In genomic region chr7:141654551-141654950, GRCh38 we compare ENCODE assay signal across 9 cellular contexts. TPM values are rescaled to one million over a fixed set of nuclear protein-coding genes. Genes with fewer than 3 reads are reported as not detected.
A peak's percentile ranks its signal among the peaks of the same experiment; 100 is the strongest.
DNase-seq lines count a peak whose midpoint lies in the region; ATAC-seq and TF ChIP-seq lines count a peak whose summit lies in the region.
"Had no signal": no experiment of that assay in that cellular context is flagged by ENCODE, and none has a peak within 500 bp of the region (broad histone marks: within the 10 kb centered on the region; RNA-seq: fewer than 3 reads in every experiment).

No MANE protein-coding gene starts in this region.

- H3K36me3 Mint-ChIP-seq in activated T-helper 2 cell treated with anti-CD3 and anti-CD28 coated beads, Interferon-gamma antibody, Interleukin-2, Interleukin-4, amounts not matched to agents 10 μg/mL and 5 μg/mL and 100 μg/mL, durations not matched to agents 14 hours and 24 hours and 36 hours (ENCODE audit: low read depth): peaks cover 74% of the 10 kb centered on the region

- H3K27ac Mint-ChIP-seq in activated T-helper 2 cell treated with anti-CD3 and anti-CD28 coated beads, Interferon-gamma antibody, Interleukin-2, Interleukin-4, amounts not matched to agents 10 μg/mL and 5 μg/mL and 100 μg/mL, durations not matched to agents 14 hours and 24 hours and 36 hours: peak overlapping the region; percentile 51

- no peak overlapping the region for H3K9ac ChIP-seq in DND-41 (ENCODE audit: low read depth, low read length)
- no peak overlapping the region for H3K9ac ChIP-seq in PC-3 (ENCODE audit: low read length)

- H4K20me1 ChIP-seq in DND-41 (ENCODE audit: insufficient read depth, low read length) (no peaks in the 10 kb centered on the region), PC-3 (ENCODE audit: low read length) (no peaks in the 10 kb centered on the region)

- no peaks in the 10 kb centered on the region for H3K4me1 ChIP-seq in DND-41 (ENCODE audit: insufficient read depth, low read length)
- H3K4me1 ChIP-seq in PC-3 (ENCODE audit: insufficient read depth, low read length): no peaks in the 10 kb centered on the region

- peak; percentile 98 for ATAC-seq in DND-41 (ENCODE audit: insufficient read depth, low read depth)
- peak; percentile 90 for ATAC-seq in GM21723 (IDR thresholded peaks at IDR 0.05; ENCODE audit: unreplicated experiment)
- peak; percentile 82 for ATAC-seq in PC-3

- POLR2A ChIA-PET in PC-3 (lab: Charles Lee; ENCODE audit: unreplicated experiment): no interaction called here

- CTCF ChIA-PET in PC-3 (lab: Charles Lee): interaction anchor here (0.5 to 1.6 kb wide), 11 partner anchors 9 to 321 kb away, joined by 3 to 39 read pairs (median 6); partner anchors contain the start of gene SSBP1

- intact Hi-C loops in PC-3 (cut with micrococcal nuclease): loop anchor here (1.0 to 5.0 kb wide), 7 partner anchors 43 to 637 kb away; partner anchors contain the start of genes AGK and SSBP1
- intact Hi-C loops in activated T-helper 2 cell treated with anti-CD3 and anti-CD28 coated beads, Interferon-gamma antibody, Interleukin-2, Interleukin-4, amounts not matched to agents 10 μg/mL and 5 μg/mL and 100 μg/mL, durations not matched to agents 14 hours and 24 hours and 36 hours (cut with micrococcal nuclease): loop anchor here (1.0 to 10.0 kb wide), 3 partner anchors 84 to 640 kb away; partner anchors contain the start of genes MRPS33 and SSBP1

- no peak overlapping the region for H2AFZ ChIP-seq in DND-41 (ENCODE audit: low read depth, low read length)
- H2AFZ ChIP-seq in PC-3 (ENCODE audit: low read length): no peak overlapping the region

- H3K4me3 ChIP-seq in DND-41 (ENCODE audit: low read depth in 1 of 2, low read length in 2 of 2): no peak overlapping the region
- H3K4me3 ChIP-seq in Jurkat, Clone E6-1 (ENCODE audit: low read length): no peak overlapping the region
- H3K4me3 ChIP-seq in PC-3 (ENCODE audit: low read length): no peak overlapping the region
- no peak overlapping the region for H3K4me3 ChIP-seq in fibroblast of the aortic adventitia (ENCODE audit: low read depth, low read length)

- H3K9me2 ChIP-seq in PC-3 (replicated peaks; ENCODE audit: low read length): no peaks in the 10 kb centered on the region

- no peak overlapping the region for H3K4me2 ChIP-seq in DND-41 (ENCODE audit: insufficient read depth, low read length)
- no peak overlapping the region for H3K4me2 ChIP-seq in PC-3 (ENCODE audit: low read length)

- peak; percentile 75 for DNase-seq in DND-41
- peak; percentile 76 for DNase-seq in Jurkat, Clone E6-1 (ENCODE audit: low read depth, low spot score)
- peak; percentile 74 for DNase-seq in PC-3
- DNase-seq in activated T-helper 2 cell treated with anti-CD3 and anti-CD28 coated beads, Interferon-gamma antibody, Interleukin-2, Interleukin-4, amounts not matched to agents 10 μg/mL and 5 μg/mL and 100 μg/mL, durations not matched to agents 14 hours and 24 hours and 36 hours (ENCODE audit: low spot score): peak; percentile 40
- peak; percentile 73 for DNase-seq in fibroblast of the aortic adventitia (ENCODE audit: low read depth)
- DNase-seq in occipital lobe (lab: John Stamatoyannopoulos, UW): peak; percentile 71
- DNase-seq in GOT3 (lab: John Stamatoyannopoulos, UW): no peak

- H3K27me3 Mint-ChIP-seq in activated T-helper 2 cell treated with anti-CD3 and anti-CD28 coated beads, Interferon-gamma antibody, Interleukin-2, Interleukin-4, amounts not matched to agents 10 μg/mL and 5 μg/mL and 100 μg/mL, durations not matched to agents 14 hours and 24 hours and 36 hours (ENCODE audit: low read depth): no peaks in the 10 kb centered on the region

- TF ChIP-seq CTCF in DND-41 (IDR thresholded peaks at IDR 0.05; ENCODE audit: borderline replicate concordance, extremely low read depth, low read length, poor library complexity, severe bottlenecking) (peak; percentile 89), PC-3 (conservative IDR thresholded peaks at IDR 0.05; ENCODE audit: low read depth, low read length) (peak; percentile 88), fibroblast of the aortic adventitia (IDR thresholded peaks at IDR 0.05; ENCODE audit: insufficient read depth, low read length) (peak; percentile 74)

- H3K27me3 ChIP-seq in DND-41 (ENCODE audit: insufficient read depth, low read length, poor library complexity) (no peaks in the 10 kb centered on the region), PC-3 (ENCODE audit: low read length) (no peaks in the 10 kb centered on the region)

- H3K79me2 ChIP-seq in DND-41 (ENCODE audit: insufficient read depth, low read length) (no peaks in the 10 kb centered on the region), PC-3 (ENCODE audit: low read length) (no peaks in the 10 kb centered on the region)

- H3K36me3 ChIP-seq in DND-41 (ENCODE audit: insufficient read depth, low read length) (peaks cover 55% of the 10 kb centered on the region), PC-3 (ENCODE audit: low read depth, low read length) (peaks cover 25% of the 10 kb centered on the region)

- no peaks in the 10 kb centered on the region for H3K9me3 ChIP-seq in DND-41 (ENCODE audit: insufficient read depth, low read length, severe bottlenecking)
- H3K9me3 ChIP-seq in PC-3 (ENCODE audit: low read length): no peaks in the 10 kb centered on the region

- peaks cover 6% of the 10 kb centered on the region for H3K4me1 Mint-ChIP-seq in activated T-helper 2 cell treated with anti-CD3 and anti-CD28 coated beads, Interferon-gamma antibody, Interleukin-2, Interleukin-4, amounts not matched to agents 10 μg/mL and 5 μg/mL and 100 μg/mL, durations not matched to agents 14 hours and 24 hours and 36 hours (ENCODE audit: low read depth)

- H3K9me3 Mint-ChIP-seq in activated T-helper 2 cell treated with anti-CD3 and anti-CD28 coated beads, Interferon-gamma antibody, Interleukin-2, Interleukin-4, amounts not matched to agents 10 μg/mL and 5 μg/mL and 100 μg/mL, durations not matched to agents 14 hours and 24 hours and 36 hours: no peaks in the 10 kb centered on the region

- H3K27ac ChIP-seq in DND-41 (ENCODE audit: low read length) (no peak overlapping the region), PC-3 (ENCODE audit: low read length) (no peak overlapping the region)

- H3F3A ChIP-seq in PC-3 (ENCODE audit: low read length, unreplicated experiment): no peaks in the 10 kb centered on the region

- BruUV-seq in PC-3 (replicated peaks; lab: Mats Ljungman, UMichigan): no TSS peak

- H3K4me3 Mint-ChIP-seq in activated T-helper 2 cell treated with anti-CD3 and anti-CD28 coated beads, Interferon-gamma antibody, Interleukin-2, Interleukin-4, amounts not matched to agents 10 μg/mL and 5 μg/mL and 100 μg/mL, durations not matched to agents 14 hours and 24 hours and 36 hours (ENCODE audit: low read depth): no peak overlapping the region

RNA-seq across cellular contexts. Expression of gene DENND11, which starts 47.4 kb away (rescaled TPM):
- 11.9 TPM for polyA plus RNA-seq in Jurkat, Clone E6-1 (2012; ENCODE audit: insufficient read depth, insufficient read length)
- total RNA-seq in PC-3 (2014; rRNA removed): 6.7 and 6.9 TPM in 2 replicates
- 32.0 and 32.8 TPM in 2 replicates for total RNA-seq in activated T-helper 2 cell treated with anti-CD3 and anti-CD28 coated beads, Interferon-gamma antibody, Interleukin-2, Interleukin-4, amounts not matched to agents 10 μg/mL and 5 μg/mL and 100 μg/mL, durations not matched to agents 14 hours and 24 hours and 36 hours
- total RNA-seq in fibroblast of the aortic adventitia (ENCODE audit: low replicate concordance): 7.6 and 10.2 TPM in 2 replicates
- total RNA-seq in occipital lobe: 47.7 TPM

RNA-seq across cellular contexts. Expression of gene WEE2, which starts 53.6 kb away (rescaled TPM):
- not detected for polyA plus RNA-seq in Jurkat, Clone E6-1 (2012; ENCODE audit: insufficient read depth, insufficient read length)
- total RNA-seq in PC-3 (2014; rRNA removed): not detected in 2 replicates
- total RNA-seq in activated T-helper 2 cell treated with anti-CD3 and anti-CD28 coated beads, Interferon-gamma antibody, Interleukin-2, Interleukin-4, amounts not matched to agents 10 μg/mL and 5 μg/mL and 100 μg/mL, durations not matched to agents 14 hours and 24 hours and 36 hours: 0.05 TPM in 1 of 2 replicates, not detected in the other
- under 0.01 TPM in 1 of 2 replicates, not detected in the other for total RNA-seq in fibroblast of the aortic adventitia (ENCODE audit: low replicate concordance)
- total RNA-seq in occipital lobe: 0.16 TPM
- total RNA-seq: glomerular endothelial cell had no signal
